ENCODE assay signal across 8 cellular contexts in the genomic region with DNA sequence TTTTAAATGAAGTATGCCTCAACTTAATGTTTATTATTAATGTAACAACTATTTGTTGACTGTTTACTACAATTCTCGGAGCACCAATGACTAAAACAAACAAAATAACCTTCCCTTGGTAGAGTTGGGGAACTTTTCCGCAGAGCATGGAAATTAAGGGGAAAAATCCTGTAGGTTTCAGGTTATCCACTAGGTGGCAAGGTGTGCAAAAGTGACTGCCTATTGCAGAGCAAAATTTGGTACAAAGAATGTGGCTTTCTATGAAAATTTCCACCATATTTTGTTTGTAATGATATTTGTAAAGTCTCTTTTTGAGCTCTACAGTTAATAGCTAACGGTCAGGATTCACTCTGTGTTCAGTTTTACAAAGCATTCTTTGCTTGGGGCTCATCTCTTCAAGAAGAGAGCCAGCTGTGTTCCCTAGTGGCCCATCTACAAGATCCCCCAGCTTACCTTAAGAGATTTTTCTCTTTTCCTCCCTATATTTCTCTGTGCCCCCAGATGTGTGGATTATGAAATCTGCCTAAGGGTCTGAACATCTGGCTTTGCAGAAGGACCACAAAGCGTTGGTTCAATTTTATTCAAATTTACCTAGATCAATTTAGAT.
DNase-seq lines count a peak whose midpoint lies in the region; ATAC-seq and TF ChIP-seq lines count a peak whose summit lies in the region.

No MANE protein-coding gene starts in this region.

- H3K9me3 ChIP-seq in Caco-2: no peaks in the 10 kb centered on the region

- H3K9me3 Mint-ChIP-seq in Caco-2 (ENCODE audit: unreplicated experiment): no peaks in the 10 kb centered on the region

- DNase-seq in Caco-2 (peak in 1 of 2 experiments; percentile 49), RWPE1 (ENCODE audit: low spot score) (peak; percentile 23), iPS-NIHi11 (ENCODE audit: low spot score) (peak; percentile 27), ureter (ENCODE audit: low spot score) (no peak), mesenteric fat pad (ENCODE audit: low spot score) (no peak), NCI-H526 treated with DMSO at 0.1 percent for 48 hours (lab: John Stamatoyannopoulos, UW) (no peak)

- H3K27ac Mint-ChIP-seq in Caco-2 (ENCODE audit: unreplicated experiment): no peak overlapping the region

- H3K36me3 ChIP-seq in Caco-2 (ENCODE audit: control insufficient read depth, insufficient read depth, low read length): no peaks in the 10 kb centered on the region

- ATAC-seq in GM18868 (IDR thresholded peaks at IDR 0.05; ENCODE audit: unreplicated experiment) (peak; percentile 79), HG03060 (IDR thresholded peaks at IDR 0.05; ENCODE audit: low read depth, unreplicated experiment) (peak; percentile 69)

- no peak overlapping the region for H3K27ac ChIP-seq in RWPE1

- no TSS peak for BruUV-seq in Caco-2 (replicated peaks; lab: Mats Ljungman, UMichigan)

- no peak overlapping the region for H3K4me3 ChIP-seq in Caco-2 (ENCODE audit: low read depth, low read length)

- H3K4me1 Mint-ChIP-seq in Caco-2 (ENCODE audit: low read depth, unreplicated experiment): no peaks in the 10 kb centered on the region

- POLR2A ChIA-PET in Caco-2 (lab: Charles Lee): no interaction called here
- POLR2A ChIA-PET in RWPE1 (lab: Yijun Ruan, JAX; ENCODE audit: low non-redundant PET): no interaction called here

- no peaks in the 10 kb centered on the region for H3K27me3 ChIP-seq in Caco-2 (replicated peaks; ENCODE audit: control insufficient read depth, insufficient read depth, low read length)

- H3K36me3 Mint-ChIP-seq in Caco-2 (ENCODE audit: insufficient read depth, unreplicated experiment): no peaks in the 10 kb centered on the region

- TF ChIP-seq CTCF in Caco-2 (IDR thresholded peaks at IDR 0.05; ENCODE audit: insufficient read depth in 1 of 2, low read depth in 1 of 2, low read length in 1 of 2, severe bottlenecking in 1 of 2, unreplicated experiment in 1 of 2) (peak; percentile 59 to 65), RWPE1 (conservative IDR thresholded peaks at IDR 0.05; ENCODE audit: low read depth) (peak; percentile 83)

- CTCF ChIA-PET in Caco-2 (lab: Charles Lee) (interaction anchor here (0.6 kb wide), 1 partner anchor 1755 kb away, joined by 5 read pairs; no protein-coding TSS in a partner anchor), RWPE1 (lab: Yijun Ruan, JAX) (interaction anchor here (0.6 to 0.7 kb wide), 4 partner anchors 11 to 412 kb away, joined by 3 read pairs; no protein-coding TSS in a partner anchor)

- no peak overlapping the region for H3K4me3 Mint-ChIP-seq in Caco-2 (ENCODE audit: unreplicated experiment)

- H3K4me1 ChIP-seq in Caco-2: no peaks in the 10 kb centered on the region

- intact Hi-C loops in Caco-2 (cut with micrococcal nuclease; ENCODE audit: unreplicated experiment): loop anchor here (1.0 to 5.0 kb wide), 6 partner anchors 29 to 492 kb away; no protein-coding TSS in a partner anchor

- H3K27me3 Mint-ChIP-seq in Caco-2 (ENCODE audit: insufficient read depth, unreplicated experiment): no peaks in the 10 kb centered on the region

Comparison
In these comparisons a context has a peak if more than half of its experiments do, and no peak if none do; other contexts are left out.
1. DNase-seq: peak in RWPE1 (single experiment) and iPS-NIHi11 (single experiment); none in ureter (single experiment), mesenteric fat pad (single experiment) and NCI-H526 treated with DMSO at 0.1 percent for 48 hours (single experiment).